Comparison of ENCODE assay signal across 9 cellular contexts in genomic region chr7:74544706-74545469, GRCh38.
DNase-seq lines count a peak whose midpoint lies in the region; ATAC-seq and TF ChIP-seq lines count a peak whose summit lies in the region.
"Had no signal": no experiment of that assay in that cellular context is flagged by ENCODE, and none has a peak within 500 bp of the region (broad histone marks: within the 10 kb centered on the region; RNA-seq: fewer than 3 reads in every experiment).

No MANE protein-coding gene starts in this region.

- H3K4me3 ChIP-seq in iPS DF 6.9 (ENCODE audit: low read length), result no peak overlapping the region
- no peak overlapping the region for H3K4me3 ChIP-seq in stomach
- H3K4me3 ChIP-seq: thyroid gland had no signal

- DNase-seq in activated T-cell treated with anti-CD3 and anti-CD28 coated beads for 1 hour (ENCODE audit: low read depth) (peak; percentile 11), activated T-cell treated with anti-CD3 and anti-CD28 coated beads for 4 hours (no peak), NCI-H1694 treated with DMSO at 0.1 percent for 48 hours (lab: John Stamatoyannopoulos, UW) (peak; percentile 33), iPS DF 6.9 (ENCODE audit: low read depth, low spot score) (peak; percentile 50), stomach (peak; percentile 68), SW 1271 (lab: John Stamatoyannopoulos, UW) (no peak)
- DNase-seq in activated T-cell treated with anti-CD3 and anti-CD28 coated beads, Interleukin-2, amount 50 U/mL, for 48 hours, result peak; percentile 55 to 65

- H3K27ac ChIP-seq in iPS DF 6.9 (ENCODE audit: low read length), result no peak overlapping the region
- peak overlapping the region; percentile 56 to 73 (median 66) for H3K27ac ChIP-seq in stomach
- H3K27ac ChIP-seq: thyroid gland had no signal

- H3K4me1 ChIP-seq in iPS DF 6.9 (ENCODE audit: control insufficient read depth, insufficient read depth, low read length), result no peaks in the 10 kb centered on the region
- H3K4me1 ChIP-seq in stomach, result peaks cover 0 to 23% (median 9%) of the 10 kb centered on the region in 4 donors
- H3K4me1 ChIP-seq: thyroid gland had no signal

- TF ChIP-seq CTCF in stomach (IDR thresholded peaks at IDR 0.05), result peak in 5 of 7 experiments; percentile 45 to 76 (median 52)

- no CpG with 5 or more reads among the region's 12 CpGs for WGBS in iPS DF 6.9 (ENCODE audit: insufficient coverage, insufficient read length)
- WGBS in stomach, 5 donors, result 42 to 59% (median 54%) methylated on average over 7 to 12 of the region's 12 CpGs

- H3K27me3 ChIP-seq in iPS DF 6.9 (ENCODE audit: control insufficient read depth, insufficient read depth, low read length) (no peaks in the 10 kb centered on the region), stomach (no peaks in the 10 kb centered on the region)
- H3K27me3 ChIP-seq: thyroid gland had no signal

- no peak for TF ChIP-seq EP300 in stomach (IDR thresholded peaks at IDR 0.05)

- intact Hi-C loops in stomach (cut with DNase I; ENCODE audit: low total_unique reads), result loop anchor here (10.0 kb wide), 1 partner anchor 120 kb away; no protein-coding TSS in a partner anchor

- no peak for TF ChIP-seq POLR2A in stomach (IDR thresholded peaks at IDR 0.05)

- peaks cover 9% of the 10 kb centered on the region for H3K36me3 ChIP-seq in iPS DF 6.9 (ENCODE audit: control insufficient read depth, insufficient read depth, low read length)
- H3K36me3 ChIP-seq in stomach, result peaks cover 7 to 84% (median 69%) of the 10 kb centered on the region in 4 donors

- no peaks in the 10 kb centered on the region for H3K9me3 ChIP-seq in iPS DF 6.9 (ENCODE audit: control insufficient read depth, insufficient read depth, low read length)
- peaks cover 0 to 12% (median 4%) of the 10 kb centered on the region in 4 donors for H3K9me3 ChIP-seq in stomach
- H3K9me3 ChIP-seq: thyroid gland had no signal

- no peak for ATAC-seq in HG03571 (IDR thresholded peaks at IDR 0.05; ENCODE audit: unreplicated experiment)

Comparison
In these comparisons a context has a peak if more than half of its experiments do, and no peak if none do; other contexts are left out.
1. DNase-seq: peak in activated T-cell treated with anti-CD3 and anti-CD28 coated beads for 1 hour (single experiment), NCI-H1694 treated with DMSO at 0.1 percent for 48 hours (single experiment), activated T-cell treated with anti-CD3 and anti-CD28 coated beads, Interleukin-2, amount 50 U/mL, for 48 hours (2 of 2), iPS DF 6.9 (single experiment) and stomach (single experiment); none in activated T-cell treated with anti-CD3 and anti-CD28 coated beads for 4 hours (single experiment) and SW 1271 (0 of 2).